Comparison of ENCODE assay signal across 22 cellular contexts in the genomic region with DNA sequence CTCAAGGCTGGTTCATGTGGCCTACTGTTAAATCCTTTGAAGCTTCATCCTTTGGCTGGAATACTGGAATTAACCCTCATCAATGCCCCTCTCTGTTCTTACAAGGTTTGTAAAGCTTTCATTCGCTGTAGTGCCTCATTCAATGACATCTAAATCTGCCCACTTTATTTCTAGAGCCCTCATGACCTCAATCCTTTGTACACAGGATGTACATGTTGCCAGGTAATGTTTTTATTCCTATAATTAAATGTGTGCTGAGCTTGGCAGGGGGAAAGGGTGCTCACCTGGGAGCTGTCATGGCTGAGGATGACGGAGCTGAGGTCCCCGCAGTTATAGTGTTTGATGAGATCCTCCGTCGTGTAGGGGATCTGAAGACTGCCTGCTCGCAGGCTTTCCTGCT. TPM values are rescaled to one million over a fixed set of nuclear protein-coding genes. Genes with fewer than 3 reads are reported as not detected.
DNase-seq lines count a peak whose midpoint lies in the region; ATAC-seq and TF ChIP-seq lines count a peak whose summit lies in the region.
"Had no signal": no experiment of that assay in that cellular context is flagged by ENCODE, and none has a peak within 500 bp of the region (broad histone marks: within the 10 kb centered on the region; RNA-seq: fewer than 3 reads in every experiment).

No MANE protein-coding gene starts in this region.

- CTCF ChIA-PET in T-cell (lab: Charles Lee), result interaction anchor here (0.6 to 1.7 kb wide), 6 partner anchors 23 to 84 kb away, joined by 3 to 4 read pairs (median 3); no protein-coding TSS in a partner anchor

- peaks cover 21 to 69% (median 63%) of the 10 kb centered on the region in 10 experiments for H3K4me1 ChIP-seq in BLaER1 treated with 17β-estradiol and CSF1 and Interleukin-3, amounts not matched to agents 10 nM and 100 nM
- H3K4me1 ChIP-seq in stomach, result no peaks in the 10 kb centered on the region
- H3K4me1 ChIP-seq: BE2C, body of pancreas, foreskin keratinocyte had no signal

- TF ChIP-seq POLR2A in stomach (IDR thresholded peaks at IDR 0.05), result no peak

- no peak overlapping the region for H3K27ac Mint-ChIP-seq in activated CD4-positive, alpha-beta T cell treated with anti-CD3 and anti-CD28 coated beads, Interleukin-2, amount 10 ng/mL, durations not matched to agents 24 days and 14 days
- peak overlapping the region; percentile 97 to 99 for H3K27ac Mint-ChIP-seq in T-cell
- H3K27ac Mint-ChIP-seq in activated naive CD8-positive, alpha-beta T cell treated with anti-CD3 and anti-CD28 coated beads, Interleukin-2, amount 50 U/mL, for 24 hours, result peak overlapping the region; percentile 77
- H3K27ac Mint-ChIP-seq: H9, memory B cell had no signal

- TF ChIP-seq EP300 in stomach (IDR thresholded peaks at IDR 0.05), result no peak

- TF ChIP-seq CTCF in stomach (IDR thresholded peaks at IDR 0.05), result no peak

- H3K27ac ChIP-seq in BLaER1 treated with 17β-estradiol and CSF1 and Interleukin-3, amounts not matched to agents 10 nM and 100 nM, result no peak overlapping the region
- no peak overlapping the region for H3K27ac ChIP-seq in stomach
- H3K27ac ChIP-seq: body of pancreas, foreskin keratinocyte had no signal

- no peaks in the 10 kb centered on the region for H4K20me1 ChIP-seq in BLaER1 treated with 17β-estradiol and CSF1 and Interleukin-3, amounts not matched to agents 10 nM and 100 nM

- no peaks in the 10 kb centered on the region for H3K36me3 ChIP-seq in BLaER1 treated with 17β-estradiol and CSF1 and Interleukin-3, amounts not matched to agents 10 nM and 100 nM
- H3K36me3 ChIP-seq in stomach, result no peaks in the 10 kb centered on the region
- H3K36me3 ChIP-seq: BE2C had no signal

- DNase-seq in activated CD4-positive, alpha-beta T cell treated with anti-CD3 and anti-CD28 coated beads, Interleukin-2, amount 10 ng/mL, durations not matched to agents 24 days and 14 days, result no peak
- no peak for DNase-seq in activated CD4-positive, alpha-beta T cell treated with anti-CD3 and anti-CD28 coated beads, Interleukin-2, amount 50 U/mL, for 48 hours
- DNase-seq in T-cell (peak in 25 of 34 experiments; percentile 15 to 78 (median 52)), ecto neural progenitor cell (ENCODE audit: low spot score) (no peak), stomach (no peak)
- DNase-seq in activated naive CD8-positive, alpha-beta T cell treated with anti-CD3 and anti-CD28 coated beads, Interleukin-2, amount 50 U/mL, for 24 hours, result no peak
- DNase-seq in effector CD8-positive, alpha-beta T cell (lab: John Stamatoyannopoulos, UW), result no peak
- DNase-seq: activated CD4-positive, alpha-beta T cell treated with anti-CD3 and anti-CD28 coated beads, Interleukin-2, amount 50 U/mL, for 1 hour; BE2C; body of pancreas; effector CD4-positive, alpha-beta T cell; foreskin keratinocyte; H9; left cardiac atrium; NCI-H1436; NCI-H446; NK-92 treated with Interleukin-12 subunit alpha and Interleukin-12 subunit beta, amount 100 ng/mL, for 24 hours; nucleus accumbens; SHP77 treated with DMSO at 0.1 percent for 48 hours; SW 1271 had no signal

- peaks cover 55% of the 10 kb centered on the region for H3K36me3 Mint-ChIP-seq in activated CD4-positive, alpha-beta T cell treated with anti-CD3 and anti-CD28 coated beads, Interleukin-2, amount 10 ng/mL, durations not matched to agents 24 days and 14 days (ENCODE audit: low read depth)
- peaks cover 43% of the 10 kb centered on the region for H3K36me3 Mint-ChIP-seq in T-cell
- H3K36me3 Mint-ChIP-seq in activated naive CD8-positive, alpha-beta T cell treated with anti-CD3 and anti-CD28 coated beads, Interleukin-2, amount 50 U/mL, for 24 hours (ENCODE audit: low read depth), result peaks cover 37% of the 10 kb centered on the region

- peak overlapping the region in 9 of 11 experiments; percentile 30 to 79 (median 66); a peak in 16 of 22 replicates for H3K4me2 ChIP-seq in BLaER1 treated with 17β-estradiol and CSF1 and Interleukin-3, amounts not matched to agents 10 nM and 100 nM

- H3K27me3 Mint-ChIP-seq in activated CD4-positive, alpha-beta T cell treated with anti-CD3 and anti-CD28 coated beads, Interleukin-2, amount 10 ng/mL, durations not matched to agents 24 days and 14 days, result no peaks in the 10 kb centered on the region
- no peaks in the 10 kb centered on the region for H3K27me3 Mint-ChIP-seq in T-cell
- no peaks in the 10 kb centered on the region for H3K27me3 Mint-ChIP-seq in activated naive CD8-positive, alpha-beta T cell treated with anti-CD3 and anti-CD28 coated beads, Interleukin-2, amount 50 U/mL, for 24 hours
- H3K27me3 Mint-ChIP-seq: memory B cell had no signal

- H3K9ac ChIP-seq in BLaER1 treated with 17β-estradiol and CSF1 and Interleukin-3, amounts not matched to agents 10 nM and 100 nM, result no peak overlapping the region

- peaks cover 60% of the 10 kb centered on the region for H3K4me1 Mint-ChIP-seq in activated CD4-positive, alpha-beta T cell treated with anti-CD3 and anti-CD28 coated beads, Interleukin-2, amount 10 ng/mL, durations not matched to agents 24 days and 14 days
- peaks cover 89 to 95% (median 93%) of the 10 kb centered on the region in 3 donors for H3K4me1 Mint-ChIP-seq in T-cell
- H3K4me1 Mint-ChIP-seq in activated naive CD8-positive, alpha-beta T cell treated with anti-CD3 and anti-CD28 coated beads, Interleukin-2, amount 50 U/mL, for 24 hours, result peaks cover 80% of the 10 kb centered on the region

- peak overlapping the region; percentile 26 for H3K4me3 Mint-ChIP-seq in activated CD4-positive, alpha-beta T cell treated with anti-CD3 and anti-CD28 coated beads, Interleukin-2, amount 10 ng/mL, durations not matched to agents 24 days and 14 days
- H3K4me3 Mint-ChIP-seq in T-cell, result peak overlapping the region; percentile 29 to 72 (median 71)
- H3K4me3 Mint-ChIP-seq in activated naive CD8-positive, alpha-beta T cell treated with anti-CD3 and anti-CD28 coated beads, Interleukin-2, amount 50 U/mL, for 24 hours, result peak overlapping the region; percentile 22
- H3K4me3 Mint-ChIP-seq: H9, memory B cell had no signal

- no peak overlapping the region for H3K4me3 ChIP-seq in BLaER1 treated with 17β-estradiol and CSF1 and Interleukin-3, amounts not matched to agents 10 nM and 100 nM
- H3K4me3 ChIP-seq in stomach, result no peak overlapping the region
- H3K4me3 ChIP-seq: body of pancreas had no signal

- H3K27me3 ChIP-seq in BLaER1 treated with 17β-estradiol and CSF1 and Interleukin-3, amounts not matched to agents 10 nM and 100 nM, result no peaks in the 10 kb centered on the region
- H3K27me3 ChIP-seq in stomach, result no peaks in the 10 kb centered on the region
- H3K27me3 ChIP-seq: BE2C, body of pancreas, foreskin keratinocyte had no signal

- H3K9me3 Mint-ChIP-seq in activated CD4-positive, alpha-beta T cell treated with anti-CD3 and anti-CD28 coated beads, Interleukin-2, amount 10 ng/mL, durations not matched to agents 24 days and 14 days, result peaks cover 9% of the 10 kb centered on the region
- peaks cover 1 to 7% (median 1%) of the 10 kb centered on the region in 3 donors for H3K9me3 Mint-ChIP-seq in T-cell
- peaks cover 2% of the 10 kb centered on the region for H3K9me3 Mint-ChIP-seq in activated naive CD8-positive, alpha-beta T cell treated with anti-CD3 and anti-CD28 coated beads, Interleukin-2, amount 50 U/mL, for 24 hours

- WGBS in stomach, 5 donors, result 79 to 94% (median 91%) methylated on average over 6 of the region's 6 CpGs

- peaks cover 5 to 43% (median 24%) of the 10 kb centered on the region in 11 experiments; a peak in 21 of 22 replicates for H3K9me3 ChIP-seq in BLaER1 treated with 17β-estradiol and CSF1 and Interleukin-3, amounts not matched to agents 10 nM and 100 nM (replicated peaks in 1 of 11)
- peaks cover 0 to 9% (median 0%) of the 10 kb centered on the region in 4 donors for H3K9me3 ChIP-seq in stomach
- H3K9me3 ChIP-seq: BE2C, body of pancreas had no signal

- intact Hi-C loops in activated CD4-positive, alpha-beta T cell treated with anti-CD3 and anti-CD28 coated beads, Interleukin-2, amount 10 ng/mL, durations not matched to agents 24 days and 14 days (cut with micrococcal nuclease), result loop anchor here (10.0 kb wide), 1 partner anchor 187 kb away; no protein-coding TSS in a partner anchor
- intact Hi-C loops in stomach (cut with DNase I; ENCODE audit: low total_unique reads), result no loop called here

- POLR2A ChIA-PET in T-cell (lab: Charles Lee), result interaction anchor here (0.6 to 1.4 kb wide), 10 partner anchors 16 to 416 kb away, joined by 3 to 8 read pairs (median 3); no protein-coding TSS in a partner anchor

- peak; percentile 4 to 61 (median 14) for ATAC-seq in T-cell (replicated peaks in 1 of 4)
- ATAC-seq in activated naive CD8-positive, alpha-beta T cell treated with anti-CD3 and anti-CD28 coated beads, Interleukin-2, amount 50 U/mL, for 24 hours, result no peak
- ATAC-seq: body of pancreas, foreskin keratinocyte, left cardiac atrium had no signal

RNA-seq across cellular contexts. Expression of a gene that starts 39.3 kb away (rescaled TPM):
- total RNA-seq in activated CD4-positive, alpha-beta T cell treated with anti-CD3 and anti-CD28 coated beads, Interleukin-2, amount 10 ng/mL, durations not matched to agents 24 days and 14 days, result 56.3 and 59.6 TPM in 2 replicates
- total RNA-seq in T-cell (100 to 1,000 TPM in 3 of 5 donors, 10 to 100 TPM in 2; 77.3 to 219 (median 106) TPM), stomach (100 to 1,000 TPM in 1 of 5 donors, 10 to 100 TPM in 1, 1 to 10 TPM in 1, under 1 TPM in 2; 0.29 to 109 (median 1.3) TPM)
- under 1 TPM in 2 of 3 donors, not detected in 1; 0.48 to 0.50 TPM for polyA plus RNA-seq in stomach

Comparison
In these comparisons a context has a peak if more than half of its experiments do, and no peak if none do; other contexts are left out.
1. DNase-seq: peak in T-cell (25 of 34); none in activated CD4-positive, alpha-beta T cell treated with anti-CD3 and anti-CD28 coated beads, Interleukin-2, amount 10 ng/mL, durations not matched to agents 24 days and 14 days (single experiment), activated CD4-positive, alpha-beta T cell treated with anti-CD3 and anti-CD28 coated beads, Interleukin-2, amount 50 U/mL, for 48 hours (0 of 2), activated naive CD8-positive, alpha-beta T cell treated with anti-CD3 and anti-CD28 coated beads, Interleukin-2, amount 50 U/mL, for 24 hours (single experiment), ecto neural progenitor cell (single experiment), stomach (single experiment) and effector CD8-positive, alpha-beta T cell (single experiment).
2. Peak in every context shown above with its lines, with median percentiles within 50 percentile points of each other: H3K4me3 Mint-ChIP-seq.